ENCODE assay signal across 9 cellular contexts in the genomic region with DNA sequence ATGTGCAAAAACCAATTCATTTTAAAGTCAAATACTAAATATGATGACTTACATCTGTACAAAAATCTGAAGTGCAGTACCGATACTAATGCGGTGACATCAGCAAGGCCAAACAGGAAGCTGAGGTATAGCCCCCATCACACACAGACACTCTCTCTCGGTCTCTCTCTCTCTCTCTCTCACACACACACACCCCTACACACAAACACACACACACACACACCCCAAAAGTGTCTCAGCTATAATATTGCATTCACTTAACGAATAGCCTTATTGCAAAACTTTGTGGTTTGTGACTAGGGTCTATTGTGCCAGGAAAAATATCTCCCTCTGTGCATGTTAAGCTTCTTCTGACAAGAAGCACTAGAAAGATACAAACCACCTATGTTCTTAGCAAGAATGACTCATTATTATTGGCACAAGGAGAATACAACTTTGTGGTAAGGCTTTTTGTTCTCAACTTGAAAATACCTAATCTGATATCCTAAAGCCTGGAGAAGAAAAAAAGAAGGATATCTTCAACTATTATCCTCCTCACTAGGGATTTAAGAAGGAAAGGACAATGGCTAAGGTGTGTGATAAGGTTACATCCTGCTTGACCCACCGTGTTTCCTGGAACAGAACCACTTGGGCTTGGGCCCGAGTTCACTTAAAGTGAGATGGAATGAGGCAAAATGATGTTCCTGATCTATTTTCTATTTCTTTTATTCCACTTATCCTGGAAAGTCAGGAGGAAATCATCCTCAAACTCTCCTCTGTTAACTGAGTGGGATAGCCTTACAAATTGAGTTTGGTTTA.
DNase-seq lines count a peak whose midpoint lies in the region; ATAC-seq and TF ChIP-seq lines count a peak whose summit lies in the region.
"Had no signal": no experiment of that assay in that cellular context is flagged by ENCODE, and none has a peak within 500 bp of the region (broad histone marks: within the 10 kb centered on the region; RNA-seq: fewer than 3 reads in every experiment).

No MANE protein-coding gene starts in this region.

- H3K9me3 ChIP-seq in gastroesophageal sphincter (no peaks in the 10 kb centered on the region), thyroid gland (no peaks in the 10 kb centered on the region)

- no peak for TF ChIP-seq POLR2A in gastroesophageal sphincter (IDR thresholded peaks at IDR 0.05)
- TF ChIP-seq POLR2A in thyroid gland (IDR thresholded peaks at IDR 0.05): no peak

- no peaks in the 10 kb centered on the region for H3K27me3 ChIP-seq in gastroesophageal sphincter
- H3K27me3 ChIP-seq in thyroid gland: no peaks in the 10 kb centered on the region

- H3K4me1 Mint-ChIP-seq in IgD-negative memory B cell: peaks cover 18 to 31% (median 25%) of the 10 kb centered on the region in 3 donors
- H3K4me1 Mint-ChIP-seq: neural crest cell had no signal

- no peak for TF ChIP-seq EP300 in gastroesophageal sphincter (IDR thresholded peaks at IDR 0.05)

- H3K27me3 Mint-ChIP-seq in IgD-negative memory B cell: no peaks in the 10 kb centered on the region

- in situ Hi-C loops in Caki2 (cut with HindIII; ENCODE audit: low pct_unique_long_range_greater_than_20kb, low sequenced_read_pairs): no loop called here

- ATAC-seq in GM21447 (IDR thresholded peaks at IDR 0.05; ENCODE audit: unreplicated experiment) (peak; percentile 97), gastroesophageal sphincter (peak; percentile 83)

- H3K36me3 Mint-ChIP-seq in IgD-negative memory B cell: no peaks in the 10 kb centered on the region

- H3K27ac ChIP-seq in gastroesophageal sphincter: peak overlapping the region; percentile 65 to 73 (median 67)
- no peak overlapping the region for H3K27ac ChIP-seq in thyroid gland

- intact Hi-C loops in thyroid gland (cut with DNase I): no loop called here

- H3K4me1 ChIP-seq in gastroesophageal sphincter (peaks cover 7 to 21% (median 7%) of the 10 kb centered on the region in 3 donors), thyroid gland (no peaks in the 10 kb centered on the region)

- no peak overlapping the region for H3K4me3 ChIP-seq in gastroesophageal sphincter
- no peak overlapping the region for H3K4me3 ChIP-seq in thyroid gland (replicated peaks in 1 of 3)

- H3K9me3 Mint-ChIP-seq in IgD-negative memory B cell: peaks cover 0 to 2% (median 0%) of the 10 kb centered on the region in 3 donors

- H3K36me3 ChIP-seq in gastroesophageal sphincter (peaks cover 0 to 20% of the 10 kb centered on the region in 2 donors), thyroid gland (no peaks in the 10 kb centered on the region)

- peak; percentile 47 for DNase-seq in Caki2 (ENCODE audit: low read depth)
- DNase-seq in activated CD8-positive, alpha-beta memory T cell treated with anti-CD3 and anti-CD28 coated beads, Interleukin-2, amount 50 U/mL, for 4 hours: peak; percentile 39
- peak; percentile 66 for DNase-seq in stimulated activated CD8-positive, alpha-beta memory T cell treated with anti-CD3 and anti-CD28 coated beads, Interleukin-4, amount 100 ng/mL, for 48 hours
- DNase-seq in medulla oblongata (ENCODE audit: extremely low spot score): no peak
- DNase-seq in thyroid gland: no peak

- peak overlapping the region in 3 of 4 donors; percentile 20 to 71 (median 22) for H3K4me3 Mint-ChIP-seq in IgD-negative memory B cell
- H3K4me3 Mint-ChIP-seq: neural crest cell had no signal

- WGBS in gastroesophageal sphincter (ENCODE audit: low coverage in 1 of 2), 2 donors: 34 to 57% methylated on average over 6 of the region's 6 CpGs
- 61 to 77% methylated on average over 6 of the region's 6 CpGs for WGBS in thyroid gland, 2 donors

- no peak for TF ChIP-seq CTCF in gastroesophageal sphincter (IDR thresholded peaks at IDR 0.05)
- TF ChIP-seq CTCF in thyroid gland (IDR thresholded peaks at IDR 0.05): no peak

- H3K27ac Mint-ChIP-seq in IgD-negative memory B cell: peak overlapping the region; percentile 67 to 71 (median 69)

Comparison
In these comparisons a context has a peak if more than half of its experiments do, and no peak if none do; other contexts are left out.
1. DNase-seq: peak in Caki2 (single experiment), activated CD8-positive, alpha-beta memory T cell treated with anti-CD3 and anti-CD28 coated beads, Interleukin-2, amount 50 U/mL, for 4 hours (single experiment) and stimulated activated CD8-positive, alpha-beta memory T cell treated with anti-CD3 and anti-CD28 coated beads, Interleukin-4, amount 100 ng/mL, for 48 hours (single experiment); none in medulla oblongata (single experiment) and thyroid gland (0 of 2).
2. H3K27ac ChIP-seq: peak in gastroesophageal sphincter (4 of 4); none in thyroid gland (0 of 3).